8 cellular contexts compared by ENCODE assay signal in genomic region chr1:32351077-32351858, GRCh38. TPM values are rescaled to one million over a fixed set of nuclear protein-coding genes. Genes with fewer than 3 reads are reported as not detected.
DNase-seq lines count a peak whose midpoint lies in the region; ATAC-seq and TF ChIP-seq lines count a peak whose summit lies in the region.

No MANE protein-coding gene starts in this region.

- peak overlapping the region; percentile 59 to 62 for H3K4me3 ChIP-seq in cardiac fibroblast (replicated peaks in 1 of 2; ENCODE audit: low read depth in 2 of 2, low read length in 2 of 2)

- DNase-seq in AG08396 (ENCODE audit: low spot score) (peak; percentile 97), NCI-H2196 treated with DMSO at 0.1 percent for 48 hours (lab: John Stamatoyannopoulos, UW; ENCODE audit: unreplicated experiment) (peak; percentile 92), WTC11 (ENCODE audit: low spot score) (peak; percentile 96), cardiac fibroblast (ENCODE audit: low read depth in 2 of 2) (peak; percentile 87 to 96), iris pigment epithelial cell (ENCODE audit: low read depth) (peak; percentile 90)
- peak; percentile 82 to 88 for DNase-seq in stimulated activated CD4-positive, alpha-beta T cell treated with anti-CD3 and anti-CD28 coated beads, Interleukin-12 subunit alpha, Interleukin-12 subunit beta, amount 100 ng/mL, for 24 hours (ENCODE audit: low read depth in 2 of 2)

- POLR2A ChIA-PET in WTC11 (lab: Charles Lee): interaction anchor here (0.7 to 1.7 kb wide), 5 partner anchors 9 to 103 kb away, joined by 4 to 8 read pairs (median 5); partner anchors contain the start of genes BSDC1, FAM229A, MARCKSL1 and TSSK3

- peak overlapping the region; percentile 80 for H3K4me3 Mint-ChIP-seq in WTC11

- TF ChIP-seq CTCF in WTC11 (IDR thresholded peaks at IDR 0.05): peak; percentile 79
- TF ChIP-seq CTCF in cardiac fibroblast (IDR thresholded peaks at IDR 0.05; ENCODE audit: low read depth, low read length): peak; percentile 34

- peak; percentile 70 for ATAC-seq in GM18873 (IDR thresholded peaks at IDR 0.05; ENCODE audit: low FRiP score, unreplicated experiment)
- peak; percentile 83 for ATAC-seq in HG03135 (IDR thresholded peaks at IDR 0.05; ENCODE audit: unreplicated experiment)
- ATAC-seq in WTC11: peak; percentile 96

- peak overlapping the region; percentile 84; the same call in 1 of the 2 replicates for H3K27ac Mint-ChIP-seq in WTC11

- CTCF ChIA-PET in WTC11 (lab: Charles Lee): interaction anchor here (0.6 to 2.1 kb wide), 20 partner anchors 8 to 358 kb away, joined by 3 to 21 read pairs (median 4); partner anchors contain the start of genes BSDC1, FAM229A, MARCKSL1 and TSSK3

- H3K27me3 Mint-ChIP-seq in WTC11 (ENCODE audit: low read depth): peaks cover 58% of the 10 kb centered on the region

- H3K9me3 Mint-ChIP-seq in WTC11: peaks cover 11% of the 10 kb centered on the region

- peaks cover 18% of the 10 kb centered on the region for H3K4me1 Mint-ChIP-seq in WTC11

- peaks cover 11% of the 10 kb centered on the region for H3K36me3 Mint-ChIP-seq in WTC11

TF ChIP-seq in WTC11, 78 proteins besides CTCF, POLR2A, EP300 and RAD21 (continues in another document):
- TF ChIP-seq, protein P1, sequence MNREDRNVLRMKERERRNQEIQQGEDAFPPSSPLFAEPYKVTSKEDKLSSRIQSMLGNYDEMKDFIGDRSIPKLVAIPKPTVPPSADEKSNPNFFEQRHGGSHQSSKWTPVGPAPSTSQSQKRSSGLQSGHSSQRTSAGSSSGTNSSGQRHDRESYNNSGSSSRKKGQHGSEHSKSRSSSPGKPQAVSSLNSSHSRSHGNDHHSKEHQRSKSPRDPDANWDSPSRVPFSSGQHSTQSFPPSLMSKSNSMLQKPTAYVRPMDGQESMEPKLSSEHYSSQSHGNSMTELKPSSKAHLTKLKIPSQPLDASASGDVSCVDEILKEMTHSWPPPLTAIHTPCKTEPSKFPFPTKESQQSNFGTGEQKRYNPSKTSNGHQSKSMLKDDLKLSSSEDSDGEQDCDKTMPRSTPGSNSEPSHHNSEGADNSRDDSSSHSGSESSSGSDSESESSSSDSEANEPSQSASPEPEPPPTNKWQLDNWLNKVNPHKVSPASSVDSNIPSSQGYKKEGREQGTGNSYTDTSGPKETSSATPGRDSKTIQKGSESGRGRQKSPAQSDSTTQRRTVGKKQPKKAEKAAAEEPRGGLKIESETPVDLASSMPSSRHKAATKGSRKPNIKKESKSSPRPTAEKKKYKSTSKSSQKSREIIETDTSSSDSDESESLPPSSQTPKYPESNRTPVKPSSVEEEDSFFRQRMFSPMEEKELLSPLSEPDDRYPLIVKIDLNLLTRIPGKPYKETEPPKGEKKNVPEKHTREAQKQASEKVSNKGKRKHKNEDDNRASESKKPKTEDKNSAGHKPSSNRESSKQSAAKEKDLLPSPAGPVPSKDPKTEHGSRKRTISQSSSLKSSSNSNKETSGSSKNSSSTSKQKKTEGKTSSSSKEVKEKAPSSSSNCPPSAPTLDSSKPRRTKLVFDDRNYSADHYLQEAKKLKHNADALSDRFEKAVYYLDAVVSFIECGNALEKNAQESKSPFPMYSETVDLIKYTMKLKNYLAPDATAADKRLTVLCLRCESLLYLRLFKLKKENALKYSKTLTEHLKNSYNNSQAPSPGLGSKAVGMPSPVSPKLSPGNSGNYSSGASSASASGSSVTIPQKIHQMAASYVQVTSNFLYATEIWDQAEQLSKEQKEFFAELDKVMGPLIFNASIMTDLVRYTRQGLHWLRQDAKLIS (CRISPR knock-in tag; IDR thresholded peaks at IDR 0.05; ENCODE audit: borderline replicate concordance): no peak
- TF ChIP-seq FOXP1 (CRISPR knock-in tag; IDR thresholded peaks at IDR 0.05; ENCODE audit: borderline replicate concordance) (peak; percentile 75), CREM (CRISPR knock-in tag; IDR thresholded peaks at IDR 0.05) (0 out of 2 replicates have a peak, but pooled peaks have one; percentile 50), ELF4 (CRISPR knock-in tag; IDR thresholded peaks at IDR 0.05; ENCODE audit: low read depth) (0 out of 2 replicates have a peak, but pooled peaks have one; percentile 74), IRF2 (CRISPR knock-in tag; IDR thresholded peaks at IDR 0.05; ENCODE audit: borderline replicate concordance, low read depth) (0 out of 2 replicates have a peak, but pooled peaks have one; percentile 33), ZNF232 (CRISPR knock-in tag; IDR thresholded peaks at IDR 0.05) (peak; percentile 18; the same call in 1 of the 2 replicates), ZNF425 (CRISPR knock-in tag; conservative IDR thresholded peaks at IDR 0.05) (no peak), ZNF317 (CRISPR knock-in tag; IDR thresholded peaks at IDR 0.05; ENCODE audit: borderline replicate concordance, low read depth) (peak; percentile 43; the same call in 1 of the 2 replicates), GABPB1 (CRISPR knock-in tag; IDR thresholded peaks at IDR 0.05) (peak; percentile 62; the same call in 1 of the 2 replicates), JUN (CRISPR knock-in tag; IDR thresholded peaks at IDR 0.05) (0 out of 2 replicates have a peak, but pooled peaks have one; percentile 45), FOXK1 (CRISPR knock-in tag; IDR thresholded peaks at IDR 0.05) (peak; percentile 82), SP1 (CRISPR knock-in tag; conservative IDR thresholded peaks at IDR 0.05) (peak; percentile 93), E2F1 (CRISPR knock-in tag; IDR thresholded peaks at IDR 0.05) (peak; percentile 94), NFYB (CRISPR knock-in tag; conservative IDR thresholded peaks at IDR 0.05; ENCODE audit: low read depth) (0 out of 2 replicates have a peak, but pooled peaks have one; percentile 19), ZNF138 (CRISPR knock-in tag; conservative IDR thresholded peaks at IDR 0.05) (no peak)
- TF ChIP-seq, protein P2, sequence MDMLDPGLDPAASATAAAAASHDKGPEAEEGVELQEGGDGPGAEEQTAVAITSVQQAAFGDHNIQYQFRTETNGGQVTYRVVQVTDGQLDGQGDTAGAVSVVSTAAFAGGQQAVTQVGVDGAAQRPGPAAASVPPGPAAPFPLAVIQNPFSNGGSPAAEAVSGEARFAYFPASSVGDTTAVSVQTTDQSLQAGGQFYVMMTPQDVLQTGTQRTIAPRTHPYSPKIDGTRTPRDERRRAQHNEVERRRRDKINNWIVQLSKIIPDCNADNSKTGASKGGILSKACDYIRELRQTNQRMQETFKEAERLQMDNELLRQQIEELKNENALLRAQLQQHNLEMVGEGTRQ (CRISPR knock-in tag; IDR thresholded peaks at IDR 0.05): peak; percentile 87
- TF ChIP-seq, protein P3, sequence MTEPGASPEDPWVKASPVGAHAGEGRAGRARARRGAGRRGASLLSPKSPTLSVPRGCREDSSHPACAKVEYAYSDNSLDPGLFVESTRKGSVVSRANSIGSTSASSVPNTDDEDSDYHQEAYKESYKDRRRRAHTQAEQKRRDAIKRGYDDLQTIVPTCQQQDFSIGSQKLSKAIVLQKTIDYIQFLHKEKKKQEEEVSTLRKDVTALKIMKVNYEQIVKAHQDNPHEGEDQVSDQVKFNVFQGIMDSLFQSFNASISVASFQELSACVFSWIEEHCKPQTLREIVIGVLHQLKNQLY (CRISPR knock-in tag; IDR thresholded peaks at IDR 0.05): no peak
- TF ChIP-seq, protein P4, sequence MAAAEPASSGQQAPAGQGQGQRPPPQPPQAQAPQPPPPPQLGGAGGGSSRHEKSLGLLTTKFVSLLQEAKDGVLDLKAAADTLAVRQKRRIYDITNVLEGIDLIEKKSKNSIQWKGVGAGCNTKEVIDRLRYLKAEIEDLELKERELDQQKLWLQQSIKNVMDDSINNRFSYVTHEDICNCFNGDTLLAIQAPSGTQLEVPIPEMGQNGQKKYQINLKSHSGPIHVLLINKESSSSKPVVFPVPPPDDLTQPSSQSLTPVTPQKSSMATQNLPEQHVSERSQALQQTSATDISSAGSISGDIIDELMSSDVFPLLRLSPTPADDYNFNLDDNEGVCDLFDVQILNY (CRISPR knock-in tag; IDR thresholded peaks at IDR 0.05): peak; percentile 84

RNA-seq across cellular contexts. Expression of gene FAM229A, which starts 11.0 kb away (rescaled TPM):
- 6.7 to 10.4 TPM (median 9.4 TPM) in 3 replicates for total RNA-seq in WTC11 (2021)

RNA-seq across cellular contexts. Expression of gene TSSK3, which starts 11.1 kb away (rescaled TPM):
- total RNA-seq in WTC11 (2021): 1.2 to 2.9 TPM (median 1.7 TPM) in 3 replicates

RNA-seq across cellular contexts. Expression of gene MARCKSL1, which starts 15.2 kb away (rescaled TPM):
- 442 to 450 TPM (median 443 TPM) in 3 replicates for total RNA-seq in WTC11 (2021)

RNA-seq across cellular contexts. Expression of gene BSDC1, which starts 43.0 kb away (rescaled TPM):
- total RNA-seq in WTC11 (2021): 42.4 to 44.3 TPM (median 43.6 TPM) in 3 replicates

RNA-seq across cellular contexts. Expression of gene HDAC1, which starts 59.4 kb away (rescaled TPM):
- 108 to 120 TPM (median 119 TPM) in 3 replicates for total RNA-seq in WTC11 (2021)

Comparison
In these comparisons a context has a peak if more than half of its experiments do, and no peak if none do; other contexts are left out.
1. Peak in every context shown above with its lines: DNase-seq, ATAC-seq and H3K4me3 ChIP-seq.